ENCODE assay signal across 8 cellular contexts in genomic region chr22:37021710-37022482, GRCh38. TPM values are rescaled to one million over a fixed set of nuclear protein-coding genes. Genes with fewer than 3 reads are reported as not detected.
DNase-seq lines count a peak whose midpoint lies in the region; ATAC-seq and TF ChIP-seq lines count a peak whose summit lies in the region.

No MANE protein-coding gene starts in this region.

- in situ Hi-C loops in astrocyte of the spinal cord (cut with HindIII; ENCODE audit: low sequenced_read_pairs), result no loop called here

- intact Hi-C loops in left colon (cut with DNase I, micrococcal nuclease), result no loop called here

- TF ChIP-seq CTCF in astrocyte of the spinal cord (IDR thresholded peaks at IDR 0.05; ENCODE audit: low read depth, low read length), result peak; percentile 83

- no peak overlapping the region for H3K4me3 ChIP-seq in astrocyte of the spinal cord (ENCODE audit: low read depth, low read length)

- ATAC-seq in left colon, result no peak
- no peak for ATAC-seq in HG03196 (IDR thresholded peaks at IDR 0.05; ENCODE audit: unreplicated experiment)
- no peak for ATAC-seq in GM19023 (IDR thresholded peaks at IDR 0.05; ENCODE audit: unreplicated experiment)

- DNase-seq in SKM-1 treated with dmso at 0.1 percent for 144 hours (lab: John Stamatoyannopoulos, UW; ENCODE audit: unreplicated experiment), result peak; percentile 42
- no peak for DNase-seq in SKM-1 (lab: John Stamatoyannopoulos, UW; ENCODE audit: unreplicated experiment)
- DNase-seq in T-helper 22 cell (ENCODE audit: low read depth), result peak; percentile 26
- peak; percentile 18 for DNase-seq in astrocyte of the spinal cord (ENCODE audit: low read depth, low spot score)
- DNase-seq in left colon, result peak; percentile 39 to 68
- DNase-seq in stimulated activated CD8-positive, alpha-beta memory T cell treated with anti-CD3 and anti-CD28 coated beads, Interleukin-12 subunit alpha, Interleukin-12 subunit beta, amount 100 ng/mL, for 4 hours (ENCODE audit: low read depth), result peak; percentile 19

RNA-seq across cellular contexts. Expression of gene MPST, which starts 2.4 kb away (rescaled TPM):
- 100 to 1,000 TPM; 221 to 250 TPM for total RNA-seq in left colon

RNA-seq across cellular contexts. Expression of gene TST, which starts 2.6 kb away (rescaled TPM):
- total RNA-seq in left colon, result 100 to 1,000 TPM; 507 to 576 TPM

RNA-seq across cellular contexts. Expression of gene KCTD17, which starts 29.6 kb away (rescaled TPM):
- 10 to 100 TPM; 33.2 to 41.1 TPM for total RNA-seq in left colon
